ENCODE assay signal across 8 cellular contexts in genomic region chr9:78439192-78439865, GRCh38.
A peak's percentile ranks its signal among the peaks of the same experiment; 100 is the strongest.
DNase-seq lines count a peak whose midpoint lies in the region; ATAC-seq and TF ChIP-seq lines count a peak whose summit lies in the region.

No MANE protein-coding gene starts in this region.

- no peaks in the 10 kb centered on the region for H3K36me3 ChIP-seq in PC-9 (ENCODE audit: low read depth)

- no peak overlapping the region for H3K27ac Mint-ChIP-seq in activated T-cell treated with anti-CD3 and anti-CD28 coated beads, Interleukin-2, amount 50 U/mL, for 72 hours
- peak overlapping the region; percentile 3 to 47 (median 4) for H3K27ac Mint-ChIP-seq in nephron

- H3K9me2 ChIP-seq in PC-9 (ENCODE audit: insufficient read depth) = no peaks in the 10 kb centered on the region

- POLR2A ChIA-PET in PC-9 (lab: Charles Lee; ENCODE audit: unreplicated experiment) = no interaction called here

- ATAC-seq in GM21423 (IDR thresholded peaks at IDR 0.05; ENCODE audit: unreplicated experiment) = peak; percentile 85
- peak in 1 of 2 donors; percentile 36 for ATAC-seq in activated T-cell treated with anti-CD3 and anti-CD28 coated beads, Interleukin-2, amount 50 U/mL, for 72 hours (replicated peaks in 1 of 2)

- no peak overlapping the region for H3K27ac ChIP-seq in PC-9

- no peak overlapping the region for H3K4me3 Mint-ChIP-seq in activated T-cell treated with anti-CD3 and anti-CD28 coated beads, Interleukin-2, amount 50 U/mL, for 72 hours
- peak overlapping the region; percentile 51 to 74 (median 62) for H3K4me3 Mint-ChIP-seq in nephron

- DNase-seq in COLO829 (ENCODE audit: low spot score) (peak; percentile 81), HuH-7.5 (ENCODE audit: low spot score) (peak; percentile 81), PC-9 (peak; percentile 66 to 77), fibroblast of peridontal ligament (ENCODE audit: extremely low read depth) (peak; percentile 95)
- DNase-seq in activated T-cell treated with anti-CD3 and anti-CD28 coated beads, Interleukin-2, amount 50 U/mL, for 72 hours = peak; percentile 60 to 71
- DNase-seq in stimulated activated naive CD4-positive, alpha-beta T cell (lab: John Stamatoyannopoulos, UW) = peak; percentile 18 to 61 (median 33)

- H3K9me3 Mint-ChIP-seq in activated T-cell treated with anti-CD3 and anti-CD28 coated beads, Interleukin-2, amount 50 U/mL, for 72 hours = no peaks in the 10 kb centered on the region
- H3K9me3 Mint-ChIP-seq in nephron = no peaks in the 10 kb centered on the region

- H2AFZ ChIP-seq in PC-9 = no peak overlapping the region

- peaks cover 74% of the 10 kb centered on the region for H3K27me3 ChIP-seq in PC-9 (ENCODE audit: insufficient read depth, low read depth)

- peaks cover 15% of the 10 kb centered on the region for H3K27me3 Mint-ChIP-seq in activated T-cell treated with anti-CD3 and anti-CD28 coated beads, Interleukin-2, amount 50 U/mL, for 72 hours (ENCODE audit: low read depth)
- H3K27me3 Mint-ChIP-seq in nephron (ENCODE audit: low read depth) = peaks cover 61% of the 10 kb centered on the region

- CTCF ChIA-PET in PC-9 (lab: Charles Lee) = no interaction called here

- H3K4me2 ChIP-seq in PC-9 = no peak overlapping the region

- no peaks in the 10 kb centered on the region for H3K4me1 Mint-ChIP-seq in activated T-cell treated with anti-CD3 and anti-CD28 coated beads, Interleukin-2, amount 50 U/mL, for 72 hours (ENCODE audit: low read depth)
- H3K4me1 Mint-ChIP-seq in nephron = peaks cover 38% of the 10 kb centered on the region

- no peaks in the 10 kb centered on the region for H4K20me1 ChIP-seq in PC-9 (ENCODE audit: insufficient read depth)

- H3K4me1 ChIP-seq in PC-9 (replicated peaks; ENCODE audit: insufficient read depth) = no peaks in the 10 kb centered on the region

- H3K36me3 Mint-ChIP-seq in activated T-cell treated with anti-CD3 and anti-CD28 coated beads, Interleukin-2, amount 50 U/mL, for 72 hours (ENCODE audit: insufficient read depth in 2 of 2) = no peaks in the 10 kb centered on the region
- no peaks in the 10 kb centered on the region for H3K36me3 Mint-ChIP-seq in nephron (ENCODE audit: low read depth)

- intact Hi-C loops in PC-9 (cut with micrococcal nuclease; ENCODE audit: unreplicated experiment) = loop anchor here (5.0 to 10.0 kb wide), 2 partner anchors 163 to 795 kb away; no protein-coding TSS in a partner anchor

- no peaks in the 10 kb centered on the region for H3K79me2 ChIP-seq in PC-9 (ENCODE audit: low read depth)

- TF ChIP-seq CTCF in PC-9 (conservative IDR thresholded peaks at IDR 0.05) (peak; percentile 93), nephron (IDR thresholded peaks at IDR 0.05; ENCODE audit: unreplicated experiment in 3 of 3) (peak; percentile 93 to 98 (median 94))

- no peaks in the 10 kb centered on the region for H3K9me3 ChIP-seq in PC-9 (ENCODE audit: insufficient read depth, low read depth)

- H3K4me3 ChIP-seq in PC-9 = no peak overlapping the region

- no TSS peak for BruUV-seq in PC-9 (replicated peaks; lab: Mats Ljungman, UMichigan)

- H3F3A ChIP-seq in PC-9 (ENCODE audit: insufficient read depth, low read depth) = no peaks in the 10 kb centered on the region

Comparison
In these comparisons a context has a peak if more than half of its experiments do, and no peak if none do; other contexts are left out.
1. DNase-seq: peak in every context shown above with its lines; median percentile 95 in fibroblast of peridontal ligament; 81 in COLO829; 81 in HuH-7.5; 72 in PC-9; 66 in activated T-cell treated with anti-CD3 and anti-CD28 coated beads, Interleukin-2, amount 50 U/mL, for 72 hours; 33 in stimulated activated naive CD4-positive, alpha-beta T cell.
2. H3K4me3 Mint-ChIP-seq: peak in nephron (3 of 3); none in activated T-cell treated with anti-CD3 and anti-CD28 coated beads, Interleukin-2, amount 50 U/mL, for 72 hours (0 of 2).